In the genomic region with DNA sequence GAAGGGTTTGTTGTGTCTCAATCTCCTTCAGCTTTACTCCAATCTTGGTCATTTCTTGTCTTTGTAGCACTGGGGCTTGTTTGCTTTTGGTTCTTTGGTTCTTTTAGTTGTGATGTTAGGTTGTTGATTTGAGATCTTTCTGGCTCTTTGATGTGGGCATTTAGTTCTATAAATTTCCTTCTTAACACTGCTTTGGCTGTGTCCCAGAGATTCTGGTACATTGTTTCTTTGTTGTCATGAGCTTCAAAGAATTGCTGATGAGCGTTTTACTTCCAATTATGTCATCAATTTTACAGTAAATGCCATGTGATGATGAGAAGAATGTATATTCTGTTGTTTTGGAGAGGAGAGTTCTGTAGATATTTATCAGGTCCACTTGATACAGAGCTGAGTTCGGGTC, we compare ENCODE assay signal across 21 cellular contexts.
"Had no signal": no experiment of that assay in that cellular context is flagged by ENCODE, and none has a peak within 500 bp of the region (broad histone marks: within the 10 kb centered on the region; RNA-seq: fewer than 3 reads in every experiment).

No MANE protein-coding gene starts in this region.

- H3K27ac ChIP-seq: RWPE1 had no signal

- DNase-seq: IMR-90, Karpas-422, KG1, MG63, NCI-H1092 treated with DMSO at 0.1 percent for 48 hours, NCI-H1436, NCI-H187, NCI-H2029, NCI-H2081 treated with DMSO at 0.1 percent for 48 hours, NCI-H2171, NCI-H226, NCI-H446, NCI-H510A, NCI-H524 treated with DMSO at 0.1 percent for 48 hours, NCI-H69, NCI-H774, PC-3, SHP77, SK-N-SH had no signal

- H3K4me3 ChIP-seq: MG63 had no signal

- H3K27me3 ChIP-seq: MG63 had no signal

- H3K9me3 ChIP-seq: SK-N-SH had no signal

- H3K36me3 ChIP-seq: MG63 had no signal

- ATAC-seq: Panc1, PC-3 had no signal
